Comparison of ENCODE assay signal across 8 cellular contexts in the genomic region with DNA sequence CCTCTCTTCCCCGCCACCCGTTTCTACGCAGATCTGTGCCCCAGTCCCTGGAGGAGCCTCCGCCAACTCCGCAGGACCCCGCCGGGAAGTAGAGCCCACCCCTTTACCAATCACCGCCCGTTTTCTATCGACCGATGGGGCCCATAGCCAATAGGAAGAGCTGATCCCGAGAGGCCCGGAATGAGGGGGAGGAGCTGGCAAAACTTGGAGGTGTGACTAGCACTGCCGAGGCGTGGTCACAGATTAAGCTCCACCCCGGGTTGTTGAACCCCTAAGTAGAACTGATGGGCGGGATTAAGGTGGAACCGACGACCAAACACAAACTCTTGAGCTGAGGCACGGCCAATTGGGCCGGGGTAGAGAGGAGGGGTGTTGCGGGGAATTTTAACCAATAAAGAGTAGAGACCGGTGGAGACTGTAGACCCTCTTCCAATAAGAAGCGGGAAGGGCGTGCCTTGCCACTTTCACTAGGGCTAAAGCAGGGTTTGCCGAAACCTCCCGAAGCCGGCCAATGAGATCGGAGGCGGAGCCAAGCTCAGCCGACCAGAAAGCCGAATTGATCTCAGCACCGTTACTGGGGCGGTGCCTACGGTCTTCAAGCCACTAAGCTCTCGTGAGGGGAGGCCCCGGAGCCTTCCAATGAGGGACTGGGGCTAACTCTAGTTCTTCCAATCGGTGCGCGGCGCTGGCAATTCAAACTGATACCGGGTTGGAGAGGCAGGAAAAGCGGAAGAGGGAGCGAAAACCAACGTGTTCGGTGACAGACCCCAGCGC. TPM values are rescaled to one million over a fixed set of nuclear protein-coding genes. Genes with fewer than 3 reads are reported as not detected.
A peak's percentile ranks its signal among the peaks of the same experiment; 100 is the strongest.
DNase-seq lines count a peak whose midpoint lies in the region; ATAC-seq and TF ChIP-seq lines count a peak whose summit lies in the region.
"Not testable (repeated sequence)": the region's sequence is repeated elsewhere in the genome, so short reads cannot be mapped to it uniquely, and the experiment has no call there.

A gene (plus strand): TSS at position 691 of the 774 bp plus-strand sequence. CDS start 874 bp downstream, outside the sequence.
A gene (minus strand): TSS at position 45 of the 774 bp plus-strand sequence. CDS start 2,427 bp downstream, outside the sequence.

- TF ChIP-seq POLR2A in IMR-90 (IDR thresholded peaks at IDR 0.05; ENCODE audit: low read depth, low read length); spleen (IDR thresholded peaks at IDR 0.05): not testable (repeated sequence)

- POLR2A ChIA-PET in IMR-90 (lab: Charles Lee; ENCODE audit: unreplicated experiment): not testable (repeated sequence)

- H3K79me2 ChIP-seq in DND-41 (ENCODE audit: insufficient read depth, low read length): not testable (repeated sequence)

- not testable (repeated sequence) for H3K79me1 ChIP-seq in IMR-90 (ENCODE audit: low read depth in 1 of 2, low read length in 2 of 2)

- not testable (repeated sequence) for H3K27me3 ChIP-seq in DND-41 (ENCODE audit: insufficient read depth, low read length, poor library complexity); IMR-90 (ENCODE audit: control insufficient read depth, insufficient read depth, low read length); esophagus (ENCODE audit: control insufficient read depth in 1 of 2, insufficient read depth in 2 of 2, low read length in 2 of 2); lung (ENCODE audit: control insufficient read depth, insufficient read depth); spleen (replicated peaks in 1 of 7)

- H3K4me3 Mint-ChIP-seq in activated CD8-positive, alpha-beta memory T cell treated with anti-CD3 and anti-CD28 coated beads, Interleukin-2, amount 10 ng/mL, durations not matched to agents 7 days and 5 days: peak within 1 kb of the TSS; percentile 46

- H3K23ac ChIP-seq in IMR-90 (ENCODE audit: low read depth, low read length): not testable (repeated sequence)

- H3K4me2 ChIP-seq in DND-41 (ENCODE audit: insufficient read depth, low read length): peak within 1 kb of the TSS; percentile 49
- not testable (repeated sequence) for H3K4me2 ChIP-seq in IMR-90 (ENCODE audit: low read depth, low read length)

- not testable (repeated sequence) for BruUV-seq in IMR-90 (replicated peaks; lab: Mats Ljungman, UMichigan)

- H3K9me3 Mint-ChIP-seq in activated CD8-positive, alpha-beta memory T cell treated with anti-CD3 and anti-CD28 coated beads, Interleukin-2, amount 10 ng/mL, durations not matched to agents 7 days and 5 days (ENCODE audit: low read depth): not testable (repeated sequence)

- not testable (repeated sequence) for H3K4me1 Mint-ChIP-seq in activated CD8-positive, alpha-beta memory T cell treated with anti-CD3 and anti-CD28 coated beads, Interleukin-2, amount 10 ng/mL, durations not matched to agents 7 days and 5 days

- not testable (repeated sequence) for TF ChIP-seq CTCF in DND-41 (IDR thresholded peaks at IDR 0.05; ENCODE audit: borderline replicate concordance, extremely low read depth, low read length, poor library complexity, severe bottlenecking); IMR-90 (conservative IDR thresholded peaks at IDR 0.05; ENCODE audit: low read depth, low read length); lung (IDR thresholded peaks at IDR 0.05; ENCODE audit: control extremely low read depth, extremely low read depth); spleen (IDR thresholded peaks at IDR 0.05 in 8 of 11, conservative IDR thresholded peaks at IDR 0.05 in 3 of 11)

- not testable (repeated sequence) for H4K20me1 ChIP-seq in DND-41 (ENCODE audit: insufficient read depth, low read length); IMR-90 (ENCODE audit: insufficient read depth, low read length)

- not testable (repeated sequence) for H2AK5ac ChIP-seq in IMR-90 (ENCODE audit: low read depth, low read length)

- not testable (repeated sequence) for H2AK9ac ChIP-seq in IMR-90 (replicated peaks; ENCODE audit: low read depth, low read length, poor library complexity)

- H2BK5ac ChIP-seq in IMR-90 (ENCODE audit: low read depth, low read length, poor library complexity, severe bottlenecking): not testable (repeated sequence)

- CTCF ChIA-PET in IMR-90 (lab: Yijun Ruan, JAX); activated CD8-positive, alpha-beta memory T cell treated with anti-CD3 and anti-CD28 coated beads, Interleukin-2, amount 10 ng/mL, durations not matched to agents 7 days and 5 days (lab: Charles Lee): not testable (repeated sequence)

- not testable (repeated sequence) for H3K27me3 Mint-ChIP-seq in activated CD8-positive, alpha-beta memory T cell treated with anti-CD3 and anti-CD28 coated beads, Interleukin-2, amount 10 ng/mL, durations not matched to agents 7 days and 5 days

- H3K9me3 ChIP-seq in DND-41 (ENCODE audit: insufficient read depth, low read length, severe bottlenecking); IMR-90 (ENCODE audit: control insufficient read depth, insufficient read depth, low read length); esophagus (ENCODE audit: control insufficient read depth in 2 of 2, insufficient read depth in 1 of 2, low read depth in 1 of 2, low read length in 1 of 2); lung (ENCODE audit: control insufficient read depth in 2 of 2, insufficient read depth in 1 of 2, low read length in 1 of 2); spleen: not testable (repeated sequence)

- H2BK20ac ChIP-seq in IMR-90 (ENCODE audit: low read depth, low read length): not testable (repeated sequence)

- not testable (repeated sequence) for H3K14ac ChIP-seq in IMR-90 (replicated peaks; ENCODE audit: low read depth, low read length)

- no CpG with 5 or more reads among the region's 47 CpGs for WGBS in IMR-90 (ENCODE audit: extremely low coverage in 2 of 2, insufficient read length in 1 of 2), 2 experiments
- no CpG with 5 or more reads among the region's 47 CpGs for WGBS in esophagus, 2 donors
- WGBS in lung, 2 donors: no CpG with 5 or more reads among the region's 47 CpGs
- WGBS in spleen, 5 donors: no CpG with 5 or more reads among the region's 47 CpGs

- not testable (repeated sequence) for DNase-seq in DND-41; IMR-90; activated CD8-positive, alpha-beta memory T cell treated with anti-CD3 and anti-CD28 coated beads, Interleukin-2, amount 10 ng/mL, durations not matched to agents 7 days and 5 days; lung (ENCODE audit: low spot score); spleen

- H3K4ac ChIP-seq in IMR-90 (ENCODE audit: low read depth, low read length): not testable (repeated sequence)

- H3K9me1 ChIP-seq in IMR-90 (ENCODE audit: insufficient read depth, low read length): not testable (repeated sequence)

- not testable (repeated sequence) for H3K9ac ChIP-seq in DND-41 (ENCODE audit: low read depth, low read length); IMR-90 (ENCODE audit: low read depth, low read length)

- not testable (repeated sequence) for H3K27ac ChIP-seq in DND-41 (ENCODE audit: low read length); IMR-90 (ENCODE audit: insufficient read depth, low read length)
- H3K27ac ChIP-seq in esophagus (ENCODE audit: low read depth in 2 of 2, low read length in 1 of 2) (peak within 1 kb of the TSS; percentile 55 to 67), lung (ENCODE audit: low read depth in 1 of 2, low read length in 1 of 2) (peak within 1 kb of the TSS in 1 of 2 donors; percentile 56), spleen (peak within 1 kb of the TSS in 5 of 8 donors; percentile 64 to 81 (median 77))

- H2BK120ac ChIP-seq in IMR-90 (ENCODE audit: low read depth, low read length): not testable (repeated sequence)

- H3K56ac ChIP-seq in IMR-90 (ENCODE audit: extremely low read depth, insufficient read depth, low read length): not testable (repeated sequence)

- dilution Hi-C loops in IMR-90 (cut with HindIII; ENCODE audit: low sequenced_read_pairs, unreplicated experiment): not testable (repeated sequence)

- ATAC-seq in DND-41 (ENCODE audit: insufficient read depth, low read depth) (peak; percentile 83), GM19463 (IDR thresholded peaks at IDR 0.05; ENCODE audit: unreplicated experiment) (peak; percentile 77), HG02885 (IDR thresholded peaks at IDR 0.05; ENCODE audit: poor library complexity, unreplicated experiment) (peak; percentile 85), IMR-90 (ENCODE audit: low read depth) (peak; percentile 79), lung (ENCODE audit: insufficient read depth, low FRiP score) (peak; percentile 86)
- peak; percentile 82 for ATAC-seq in activated CD8-positive, alpha-beta memory T cell treated with anti-CD3 and anti-CD28 coated beads, Interleukin-2, amount 10 ng/mL, durations not matched to agents 7 days and 5 days

- in situ Hi-C loops in IMR-90 (cut with MboI; ENCODE audit: low sequenced_read_pairs): not testable (repeated sequence)

- H2AFZ ChIP-seq in DND-41 (ENCODE audit: low read depth, low read length); IMR-90 (replicated peaks; ENCODE audit: low read length, poor library complexity): not testable (repeated sequence)

- H4K91ac ChIP-seq in IMR-90 (ENCODE audit: insufficient read depth, low read depth, low read length): not testable (repeated sequence)

- not testable (repeated sequence) for H3K27ac Mint-ChIP-seq in activated CD8-positive, alpha-beta memory T cell treated with anti-CD3 and anti-CD28 coated beads, Interleukin-2, amount 10 ng/mL, durations not matched to agents 7 days and 5 days

- intact Hi-C loops in IMR-90 (cut with micrococcal nuclease); spleen (cut with DNase I; ENCODE audit: low total_unique reads): not testable (repeated sequence)

- not testable (repeated sequence) for H3K4me1 ChIP-seq in DND-41 (ENCODE audit: insufficient read depth, low read length); IMR-90 (ENCODE audit: control insufficient read depth, insufficient read depth, low read length); esophagus (ENCODE audit: control insufficient read depth in 2 of 2, insufficient read depth in 2 of 2, low read length in 1 of 2); lung (ENCODE audit: control insufficient read depth in 2 of 2, insufficient read depth in 2 of 2, low read length in 2 of 2); spleen

- H4K5ac ChIP-seq in IMR-90 (ENCODE audit: low read depth, low read length): not testable (repeated sequence)

- not testable (repeated sequence) for H2BK15ac ChIP-seq in IMR-90 (ENCODE audit: low read depth, low read length)

- not testable (repeated sequence) for H4K8ac ChIP-seq in IMR-90 (ENCODE audit: low read depth in 2 of 2, low read length in 2 of 2)

- peak within 1 kb of the TSS in 1 of 2 experiments; percentile 58; a peak in 2 of 4 replicates for H3K4me3 ChIP-seq in DND-41 (ENCODE audit: low read depth in 1 of 2, low read length in 2 of 2)
- H3K4me3 ChIP-seq in IMR-90 (ENCODE audit: insufficient read depth, low read depth, low read length): peak within 1 kb of the TSS; percentile 53
- peak within 1 kb of the TSS; percentile 38 to 42 for H3K4me3 ChIP-seq in esophagus (ENCODE audit: low read depth in 1 of 2, low read length in 2 of 2)
- peak within 1 kb of the TSS; percentile 44 for H3K4me3 ChIP-seq in lung
- H3K4me3 ChIP-seq in spleen: peak within 1 kb of the TSS in 7 of 8 donors; percentile 33 to 66 (median 47)

- TF ChIP-seq RAD21 in IMR-90 (IDR thresholded peaks at IDR 0.05; ENCODE audit: low read length): not testable (repeated sequence)

- H3K18ac ChIP-seq in IMR-90 (ENCODE audit: low read depth, low read length): not testable (repeated sequence)

- H3K36me3 Mint-ChIP-seq in activated CD8-positive, alpha-beta memory T cell treated with anti-CD3 and anti-CD28 coated beads, Interleukin-2, amount 10 ng/mL, durations not matched to agents 7 days and 5 days: not testable (repeated sequence)

- not testable (repeated sequence) for H3K36me3 ChIP-seq in DND-41 (ENCODE audit: insufficient read depth, low read length); IMR-90 (ENCODE audit: control insufficient read depth, insufficient read depth, low read length); esophagus (ENCODE audit: control insufficient read depth in 2 of 2, insufficient read depth in 2 of 2, low read length in 1 of 2); lung (ENCODE audit: control insufficient read depth in 2 of 2, insufficient read depth in 2 of 2, low read length in 2 of 2); spleen

RNA-seq across cellular contexts. Expression of the first gene that starts in this region (rescaled TPM):
- total RNA-seq in IMR-90 (2012; rRNA removed) (0.72 and 0.83 TPM in 2 replicates), lung (under 1 TPM; 0.52 to 0.60 TPM), spleen (1 to 10 TPM in 3 of 7 donors, under 1 TPM in 3, not detected in 1; 0.49 to 1.9 (median 1.2) TPM)
- polyA plus RNA-seq in IMR-90 (2012; rRNA removed) (1.2 and 1.4 TPM in 2 replicates), esophagus (1 to 10 TPM in 1 of 2 donors, under 1 TPM in 1; 0.87 to 1.6 TPM), lung (under 1 TPM; 0.35 to 0.41 TPM), spleen (1 to 10 TPM in 2 of 3 donors, under 1 TPM in 1; 0.74 to 2.5 (median 1.8) TPM)
- 0.20 and 0.37 TPM in 2 replicates for polyA plus RNA-seq in IMR-90 (2012; cell fraction: cytosol; rRNA removed)
- polyA plus RNA-seq in IMR-90 (2012; cell fraction: nucleus; rRNA removed; ENCODE audit: low replicate concordance): 0.18 and 1.3 TPM in 2 replicates
- 10 to 100 TPM; 20.0 to 22.7 TPM for total RNA-seq in activated CD8-positive, alpha-beta memory T cell treated with anti-CD3 and anti-CD28 coated beads, Interleukin-2, amount 10 ng/mL, durations not matched to agents 7 days and 5 days

RNA-seq across cellular contexts. Expression of the second gene that starts in this region (rescaled TPM):
- total RNA-seq in IMR-90 (2012; rRNA removed) (50.7 and 69.2 TPM in 2 replicates), lung (10 to 100 TPM; 33.2 to 49.8 TPM), spleen (10 to 100 TPM; 28.1 to 77.7 (median 55.6) TPM)
- polyA plus RNA-seq in IMR-90 (2012; rRNA removed) (14.3 and 15.9 TPM in 2 replicates), esophagus (1 to 10 TPM; 3.9 to 5.6 TPM), lung (10 to 100 TPM in 1 of 2 donors, 1 to 10 TPM in 1; 5.8 to 17.5 TPM), spleen (10 to 100 TPM in 1 of 3 donors, 1 to 10 TPM in 2; 3.4 to 12.5 (median 4.7) TPM)
- polyA plus RNA-seq in IMR-90 (2012; cell fraction: cytosol; rRNA removed): 4.6 and 17.7 TPM in 2 replicates
- 6.1 and 23.9 TPM in 2 replicates for polyA plus RNA-seq in IMR-90 (2012; cell fraction: nucleus; rRNA removed; ENCODE audit: low replicate concordance)
- total RNA-seq in activated CD8-positive, alpha-beta memory T cell treated with anti-CD3 and anti-CD28 coated beads, Interleukin-2, amount 10 ng/mL, durations not matched to agents 7 days and 5 days: 10 to 100 TPM; 41.2 to 51.7 TPM

Comparison
In these comparisons a context has a peak if more than half of its experiments do, and no peak if none do; other contexts are left out.
1. RNA of the first gene that starts in this region (total RNA-seq): 20.0 to 22.7 TPM in activated CD8-positive, alpha-beta memory T cell treated with anti-CD3 and anti-CD28 coated beads, Interleukin-2, amount 10 ng/mL, durations not matched to agents 7 days and 5 days; 0.49 to 1.9 TPM in spleen, 0.72 to 0.83 TPM in IMR-90 and 0.52 to 0.60 TPM in lung; every median in the first group is over 4 times any median in the second.
2. Peak in every context shown above with its lines, with median percentiles within 50 percentile points of each other: ATAC-seq.